8 cellular contexts compared by ENCODE assay signal in the genomic region with DNA sequence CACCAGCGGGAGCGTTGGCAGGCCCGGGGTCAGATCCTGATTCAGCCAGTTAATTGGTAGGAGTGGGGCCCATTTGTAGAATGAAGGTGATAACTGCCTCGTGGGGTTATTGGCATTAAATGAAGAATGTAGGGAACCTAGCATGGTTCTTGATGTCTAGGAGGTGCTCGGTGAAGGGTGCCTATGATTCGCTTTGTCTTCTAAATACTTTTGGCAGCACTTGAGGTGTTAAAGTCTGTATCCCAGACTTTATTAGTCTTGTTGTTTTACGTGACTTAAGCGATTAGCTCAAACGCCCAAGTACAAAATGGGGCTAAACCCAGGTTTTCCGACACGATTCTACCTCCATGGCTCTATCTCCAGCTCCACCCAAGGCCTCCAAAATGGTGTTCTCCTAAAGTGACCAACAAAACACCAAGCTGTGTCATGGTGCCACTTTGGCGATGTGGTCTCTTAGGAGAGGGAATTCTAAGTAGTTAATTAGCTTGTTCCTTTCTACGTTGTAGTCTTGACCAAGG. TPM values are rescaled to one million over a fixed set of nuclear protein-coding genes. Genes with fewer than 3 reads are reported as not detected.
A peak's percentile ranks its signal among the peaks of the same experiment; 100 is the strongest.
DNase-seq lines count a peak whose midpoint lies in the region; ATAC-seq lines count a peak whose summit lies in the region.

No MANE protein-coding gene starts in this region.

- H3K4me3 ChIP-seq in ACC112 (ENCODE audit: low read depth, low read length): peak overlapping the region; percentile 82
- peak overlapping the region; percentile 63 to 64 for H3K4me3 ChIP-seq in mucosa of rectum (ENCODE audit: low read length in 2 of 2)

- peak overlapping the region; percentile 79 to 95 (median 85) for H3K4me3 Mint-ChIP-seq in IgD-negative memory B cell

- DNase-seq in cerebellum (ENCODE audit: low spot score) (peak; percentile 2), OCI-M1 (lab: John Stamatoyannopoulos, UW) (no peak), RKO (ENCODE audit: low spot score) (no peak)

- H3K36me3 ChIP-seq in ACC112 (ENCODE audit: insufficient read depth, low read length) (peaks cover 7% of the 10 kb centered on the region; the same call in 1 of the 2 replicates), mucosa of rectum (ENCODE audit: control insufficient read depth in 2 of 2, insufficient read depth in 2 of 2, low read length in 2 of 2) (peaks cover 0 to 3% of the 10 kb centered on the region in 2 donors)

- H3K79me2 ChIP-seq in ACC112 (ENCODE audit: control insufficient read depth, insufficient read depth, low read length, unreplicated experiment): peaks cover 54% of the 10 kb centered on the region

- H3K27me3 ChIP-seq in ACC112 (ENCODE audit: insufficient read depth, low read length) (no peaks in the 10 kb centered on the region), mucosa of rectum (ENCODE audit: control insufficient read depth in 2 of 2, insufficient read depth in 2 of 2, low read length in 2 of 2) (no peaks in the 10 kb centered on the region)

- H3K27ac Mint-ChIP-seq in IgD-negative memory B cell: peak overlapping the region; percentile 76 to 96 (median 95)

- no peak for ATAC-seq in GM21737 (IDR thresholded peaks at IDR 0.05; ENCODE audit: unreplicated experiment)
- no peak for ATAC-seq in GM18519 (IDR thresholded peaks at IDR 0.05; ENCODE audit: low FRiP score, unreplicated experiment)

- no peaks in the 10 kb centered on the region for H3K27me3 Mint-ChIP-seq in IgD-negative memory B cell

- H3K27ac ChIP-seq in ACC112 (ENCODE audit: low read depth, low read length) (peak overlapping the region; percentile 91), mucosa of rectum (ENCODE audit: low read depth in 2 of 2, low read length in 2 of 2) (peak overlapping the region; percentile 83 to 86)

- no peaks in the 10 kb centered on the region for H3K9me3 Mint-ChIP-seq in IgD-negative memory B cell

- H3K9ac ChIP-seq in mucosa of rectum (ENCODE audit: low read depth in 1 of 2, low read length in 2 of 2): peak overlapping the region; percentile 74 to 76

- H3K9me3 ChIP-seq in mucosa of rectum (ENCODE audit: control insufficient read depth in 2 of 2, low read length in 2 of 2): no peaks in the 10 kb centered on the region

- H2AFZ ChIP-seq in ACC112 (ENCODE audit: low read length, unreplicated experiment): peak overlapping the region; percentile 72

- peaks cover 18 to 27% (median 24%) of the 10 kb centered on the region in 3 donors for H3K4me1 Mint-ChIP-seq in IgD-negative memory B cell

- H3K4me1 ChIP-seq in ACC112 (ENCODE audit: control insufficient read depth, insufficient read depth, low read length, unreplicated experiment) (peaks cover 56% of the 10 kb centered on the region), mucosa of rectum (ENCODE audit: control insufficient read depth in 2 of 2, insufficient read depth in 2 of 2, low read length in 2 of 2) (peaks cover 8 to 10% of the 10 kb centered on the region in 2 donors)

- H3K36me3 Mint-ChIP-seq in IgD-negative memory B cell: peaks cover 4% of the 10 kb centered on the region

RNA-seq across cellular contexts. Expression of gene PPP4R1, which starts 1.0 kb away (rescaled TPM):
- 12.6 TPM for polyA plus RNA-seq in IgD-negative memory B cell
- total RNA-seq in cerebellum: 147 TPM
